In genomic region chr17:59853168-59853918, GRCh38 we compare ENCODE assay signal across 8 cellular contexts.
A peak's percentile ranks its signal among the peaks of the same experiment; 100 is the strongest.
DNase-seq lines count a peak whose midpoint lies in the region; ATAC-seq and TF ChIP-seq lines count a peak whose summit lies in the region.

No MANE protein-coding gene starts in this region.

- no peak overlapping the region for H3K9ac ChIP-seq in rectal smooth muscle tissue (ENCODE audit: low read length)

- H3K36me3 ChIP-seq in rectal smooth muscle tissue (ENCODE audit: control insufficient read depth, insufficient read depth, low read length): no peaks in the 10 kb centered on the region

- H3K4me3 ChIP-seq in fibroblast of pulmonary artery (replicated peaks; ENCODE audit: low read depth, low read length) (no peak overlapping the region), rectal smooth muscle tissue (ENCODE audit: low read length) (no peak overlapping the region)

- TF ChIP-seq CTCF in fibroblast of pulmonary artery (IDR thresholded peaks at IDR 0.05; ENCODE audit: low read length, missing control alignments): peak; percentile 50

- H3K27me3 ChIP-seq in rectal smooth muscle tissue (ENCODE audit: control insufficient read depth, insufficient read depth, low read length): no peaks in the 10 kb centered on the region

- peaks cover 15% of the 10 kb centered on the region for H3K4me1 ChIP-seq in rectal smooth muscle tissue (ENCODE audit: control insufficient read depth, insufficient read depth, low read length)

- intact Hi-C loops in head of caudate nucleus (cut with DNase I): no loop called here

- peak overlapping the region; percentile 96 for H3K27ac ChIP-seq in rectal smooth muscle tissue (ENCODE audit: low read depth, low read length)

- peak; percentile 50 for ATAC-seq in GM19043 (IDR thresholded peaks at IDR 0.05; ENCODE audit: low read depth, unreplicated experiment)

- peak; percentile 27 for DNase-seq in 8988T
- DNase-seq in NCI-H510A (lab: John Stamatoyannopoulos, UW): peak; percentile 58
- DNase-seq in activated CD8-positive, alpha-beta memory T cell treated with anti-CD3 and anti-CD28 coated beads, Interleukin-2, amount 50 U/mL, for 48 hours: peak; percentile 70
- DNase-seq in fibroblast of pulmonary artery (ENCODE audit: low read depth): peak; percentile 92
- DNase-seq in DMS79 treated with DMSO at 0.1 percent for 48 hours (lab: John Stamatoyannopoulos, UW): no peak
- no peak for DNase-seq in head of caudate nucleus

Comparison
In these comparisons a context has a peak if more than half of its experiments do, and no peak if none do; other contexts are left out.
1. DNase-seq: peak in 8988T (single experiment), NCI-H510A (single experiment), activated CD8-positive, alpha-beta memory T cell treated with anti-CD3 and anti-CD28 coated beads, Interleukin-2, amount 50 U/mL, for 48 hours (single experiment) and fibroblast of pulmonary artery (single experiment); none in DMS79 treated with DMSO at 0.1 percent for 48 hours (single experiment) and head of caudate nucleus (0 of 42).